ENCODE assay signal across 2 cellular contexts in the genomic region with DNA sequence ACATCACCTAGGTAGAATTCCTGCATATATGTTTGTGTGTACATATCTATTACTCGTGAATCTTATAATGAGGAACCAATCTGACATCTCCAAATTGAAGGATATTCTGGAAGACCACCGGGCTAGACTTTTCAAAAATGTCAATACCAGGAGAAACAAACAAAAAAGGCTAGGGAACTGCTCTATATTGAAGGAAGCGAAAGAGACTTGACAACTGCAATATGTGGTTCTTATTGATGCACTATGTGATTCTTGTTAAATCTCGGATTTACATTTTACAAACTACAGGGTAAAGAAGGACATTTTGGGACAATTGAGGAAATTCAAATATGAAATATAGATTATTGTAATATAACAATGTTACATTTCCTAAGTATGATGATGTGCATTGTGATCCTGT.
TF ChIP-seq lines count a peak whose summit lies in the region.

No MANE protein-coding gene starts in this region.

TF ChIP-seq in HCT116, 20 proteins besides CTCF, POLR2A, EP300 and RAD21 (continued from another document):
- TF ChIP-seq, protein P1, sequence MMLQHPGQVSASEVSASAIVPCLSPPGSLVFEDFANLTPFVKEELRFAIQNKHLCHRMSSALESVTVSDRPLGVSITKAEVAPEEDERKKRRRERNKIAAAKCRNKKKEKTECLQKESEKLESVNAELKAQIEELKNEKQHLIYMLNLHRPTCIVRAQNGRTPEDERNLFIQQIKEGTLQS (IDR thresholded peaks at IDR 0.05), result no peak
- TF ChIP-seq EGR1 (IDR thresholded peaks at IDR 0.05; ENCODE audit: low read depth) (no peak), SP1 (IDR thresholded peaks at IDR 0.05; ENCODE audit: low read depth) (no peak)
- TF ChIP-seq, protein P2, sequence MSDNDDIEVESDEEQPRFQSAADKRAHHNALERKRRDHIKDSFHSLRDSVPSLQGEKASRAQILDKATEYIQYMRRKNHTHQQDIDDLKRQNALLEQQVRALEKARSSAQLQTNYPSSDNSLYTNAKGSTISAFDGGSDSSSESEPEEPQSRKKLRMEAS (IDR thresholded peaks at IDR 0.05), result no peak
TF ChIP-seq in HCT116: peak in this region for 0.

TF ChIP-seq in WTC11, 78 proteins besides CTCF, POLR2A, EP300 and RAD21 (continued from another document):
- TF ChIP-seq, protein P3, sequence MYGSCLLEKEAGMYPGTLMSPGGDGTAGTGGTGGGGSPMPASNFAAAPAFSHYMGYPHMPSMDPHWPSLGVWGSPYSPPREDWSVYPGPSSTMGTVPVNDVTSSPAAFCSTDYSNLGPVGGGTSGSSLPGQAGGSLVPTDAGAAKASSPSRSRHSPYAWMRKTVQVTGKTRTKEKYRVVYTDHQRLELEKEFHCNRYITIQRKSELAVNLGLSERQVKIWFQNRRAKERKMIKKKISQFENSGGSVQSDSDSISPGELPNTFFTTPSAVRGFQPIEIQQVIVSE (CRISPR knock-in tag; IDR thresholded peaks at IDR 0.05; ENCODE audit: borderline replicate concordance), result no peak
- TF ChIP-seq GABPB1 (CRISPR knock-in tag; IDR thresholded peaks at IDR 0.05), result no peak
- no peak for TF ChIP-seq ZNF423 (CRISPR knock-in tag; IDR thresholded peaks at IDR 0.05)
- TF ChIP-seq NFE2L1 (CRISPR knock-in tag; IDR thresholded peaks at IDR 0.05), result no peak
- TF ChIP-seq ESRRA (CRISPR knock-in tag; IDR thresholded peaks at IDR 0.05; ENCODE audit: borderline replicate concordance), result no peak
- TF ChIP-seq, protein P4, sequence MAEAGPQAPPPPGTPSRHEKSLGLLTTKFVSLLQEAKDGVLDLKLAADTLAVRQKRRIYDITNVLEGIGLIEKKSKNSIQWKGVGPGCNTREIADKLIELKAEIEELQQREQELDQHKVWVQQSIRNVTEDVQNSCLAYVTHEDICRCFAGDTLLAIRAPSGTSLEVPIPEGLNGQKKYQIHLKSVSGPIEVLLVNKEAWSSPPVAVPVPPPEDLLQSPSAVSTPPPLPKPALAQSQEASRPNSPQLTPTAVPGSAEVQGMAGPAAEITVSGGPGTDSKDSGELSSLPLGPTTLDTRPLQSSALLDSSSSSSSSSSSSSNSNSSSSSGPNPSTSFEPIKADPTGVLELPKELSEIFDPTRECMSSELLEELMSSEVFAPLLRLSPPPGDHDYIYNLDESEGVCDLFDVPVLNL (CRISPR knock-in tag; IDR thresholded peaks at IDR 0.05; ENCODE audit: borderline replicate concordance, low read depth), result no peak
- TF ChIP-seq HMGA2 (CRISPR knock-in tag; IDR thresholded peaks at IDR 0.05), result no peak
- TF ChIP-seq PRRX2 (CRISPR knock-in tag; IDR thresholded peaks at IDR 0.05), result no peak
- TF ChIP-seq, protein P5, sequence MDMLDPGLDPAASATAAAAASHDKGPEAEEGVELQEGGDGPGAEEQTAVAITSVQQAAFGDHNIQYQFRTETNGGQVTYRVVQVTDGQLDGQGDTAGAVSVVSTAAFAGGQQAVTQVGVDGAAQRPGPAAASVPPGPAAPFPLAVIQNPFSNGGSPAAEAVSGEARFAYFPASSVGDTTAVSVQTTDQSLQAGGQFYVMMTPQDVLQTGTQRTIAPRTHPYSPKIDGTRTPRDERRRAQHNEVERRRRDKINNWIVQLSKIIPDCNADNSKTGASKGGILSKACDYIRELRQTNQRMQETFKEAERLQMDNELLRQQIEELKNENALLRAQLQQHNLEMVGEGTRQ (CRISPR knock-in tag; IDR thresholded peaks at IDR 0.05), result no peak
- no peak for TF ChIP-seq KAT7 (CRISPR knock-in tag; IDR thresholded peaks at IDR 0.05; ENCODE audit: borderline replicate concordance)
- TF ChIP-seq FOXK1 (CRISPR knock-in tag; IDR thresholded peaks at IDR 0.05), result no peak
- TF ChIP-seq, protein P6, sequence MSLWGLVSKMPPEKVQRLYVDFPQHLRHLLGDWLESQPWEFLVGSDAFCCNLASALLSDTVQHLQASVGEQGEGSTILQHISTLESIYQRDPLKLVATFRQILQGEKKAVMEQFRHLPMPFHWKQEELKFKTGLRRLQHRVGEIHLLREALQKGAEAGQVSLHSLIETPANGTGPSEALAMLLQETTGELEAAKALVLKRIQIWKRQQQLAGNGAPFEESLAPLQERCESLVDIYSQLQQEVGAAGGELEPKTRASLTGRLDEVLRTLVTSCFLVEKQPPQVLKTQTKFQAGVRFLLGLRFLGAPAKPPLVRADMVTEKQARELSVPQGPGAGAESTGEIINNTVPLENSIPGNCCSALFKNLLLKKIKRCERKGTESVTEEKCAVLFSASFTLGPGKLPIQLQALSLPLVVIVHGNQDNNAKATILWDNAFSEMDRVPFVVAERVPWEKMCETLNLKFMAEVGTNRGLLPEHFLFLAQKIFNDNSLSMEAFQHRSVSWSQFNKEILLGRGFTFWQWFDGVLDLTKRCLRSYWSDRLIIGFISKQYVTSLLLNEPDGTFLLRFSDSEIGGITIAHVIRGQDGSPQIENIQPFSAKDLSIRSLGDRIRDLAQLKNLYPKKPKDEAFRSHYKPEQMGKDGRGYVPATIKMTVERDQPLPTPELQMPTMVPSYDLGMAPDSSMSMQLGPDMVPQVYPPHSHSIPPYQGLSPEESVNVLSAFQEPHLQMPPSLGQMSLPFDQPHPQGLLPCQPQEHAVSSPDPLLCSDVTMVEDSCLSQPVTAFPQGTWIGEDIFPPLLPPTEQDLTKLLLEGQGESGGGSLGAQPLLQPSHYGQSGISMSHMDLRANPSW (CRISPR knock-in tag; conservative IDR thresholded peaks at IDR 0.05; ENCODE audit: low read depth), result no peak
